In the genomic region with DNA sequence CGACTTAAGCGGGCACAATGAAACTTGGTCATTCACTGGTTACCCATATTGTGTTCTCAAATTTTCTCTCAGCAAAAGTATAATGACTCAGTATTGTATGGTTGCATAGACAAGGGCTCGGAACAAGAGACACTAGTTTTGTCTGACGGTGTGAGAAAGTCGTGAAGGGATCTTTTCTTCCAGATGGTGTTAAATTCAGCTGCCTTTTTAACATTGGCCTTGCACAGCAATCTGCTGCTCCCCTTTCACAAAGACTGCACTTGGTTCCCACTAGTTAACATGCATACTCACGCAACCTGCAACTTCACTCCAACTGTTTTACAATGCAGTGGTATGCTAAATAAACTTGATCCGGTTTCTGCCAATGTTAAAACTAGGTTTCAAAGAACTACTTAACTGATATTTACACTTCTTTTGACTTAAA, we compare ENCODE assay signal across 1 cellular context.
TF ChIP-seq lines count a peak whose summit lies in the region.

No MANE protein-coding gene starts in this region.

TF ChIP-seq in WTC11, 78 proteins besides CTCF, POLR2A, EP300 and RAD21 (continued from another document):
- TF ChIP-seq, protein P1, sequence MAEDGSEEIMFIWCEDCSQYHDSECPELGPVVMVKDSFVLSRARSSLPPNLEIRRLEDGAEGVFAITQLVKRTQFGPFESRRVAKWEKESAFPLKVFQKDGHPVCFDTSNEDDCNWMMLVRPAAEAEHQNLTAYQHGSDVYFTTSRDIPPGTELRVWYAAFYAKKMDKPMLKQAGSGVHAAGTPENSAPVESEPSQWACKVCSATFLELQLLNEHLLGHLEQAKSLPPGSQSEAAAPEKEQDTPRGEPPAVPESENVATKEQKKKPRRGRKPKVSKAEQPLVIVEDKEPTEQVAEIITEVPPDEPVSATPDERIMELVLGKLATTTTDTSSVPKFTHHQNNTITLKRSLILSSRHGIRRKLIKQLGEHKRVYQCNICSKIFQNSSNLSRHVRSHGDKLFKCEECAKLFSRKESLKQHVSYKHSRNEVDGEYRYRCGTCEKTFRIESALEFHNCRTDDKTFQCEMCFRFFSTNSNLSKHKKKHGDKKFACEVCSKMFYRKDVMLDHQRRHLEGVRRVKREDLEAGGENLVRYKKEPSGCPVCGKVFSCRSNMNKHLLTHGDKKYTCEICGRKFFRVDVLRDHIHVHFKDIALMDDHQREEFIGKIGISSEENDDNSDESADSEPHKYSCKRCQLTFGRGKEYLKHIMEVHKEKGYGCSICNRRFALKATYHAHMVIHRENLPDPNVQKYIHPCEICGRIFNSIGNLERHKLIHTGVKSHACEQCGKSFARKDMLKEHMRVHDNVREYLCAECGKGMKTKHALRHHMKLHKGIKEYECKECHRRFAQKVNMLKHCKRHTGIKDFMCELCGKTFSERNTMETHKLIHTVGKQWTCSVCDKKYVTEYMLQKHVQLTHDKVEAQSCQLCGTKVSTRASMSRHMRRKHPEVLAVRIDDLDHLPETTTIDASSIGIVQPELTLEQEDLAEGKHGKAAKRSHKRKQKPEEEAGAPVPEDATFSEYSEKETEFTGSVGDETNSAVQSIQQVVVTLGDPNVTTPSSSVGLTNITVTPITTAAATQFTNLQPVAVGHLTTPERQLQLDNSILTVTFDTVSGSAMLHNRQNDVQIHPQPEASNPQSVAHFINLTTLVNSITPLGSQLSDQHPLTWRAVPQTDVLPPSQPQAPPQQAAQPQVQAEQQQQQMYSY (CRISPR knock-in tag; IDR thresholded peaks at IDR 0.05): no peak
- TF ChIP-seq ZNF396 (CRISPR knock-in tag; IDR thresholded peaks at IDR 0.05; ENCODE audit: borderline replicate concordance) (no peak), SMAD3 (CRISPR knock-in tag; IDR thresholded peaks at IDR 0.05; ENCODE audit: borderline replicate concordance) (no peak), GTF2I (CRISPR knock-in tag; conservative IDR thresholded peaks at IDR 0.05) (no peak), RELA (CRISPR knock-in tag; IDR thresholded peaks at IDR 0.05; ENCODE audit: borderline replicate concordance) (no peak), TP53 (CRISPR knock-in tag; IDR thresholded peaks at IDR 0.05) (no peak)
- TF ChIP-seq, protein P2, sequence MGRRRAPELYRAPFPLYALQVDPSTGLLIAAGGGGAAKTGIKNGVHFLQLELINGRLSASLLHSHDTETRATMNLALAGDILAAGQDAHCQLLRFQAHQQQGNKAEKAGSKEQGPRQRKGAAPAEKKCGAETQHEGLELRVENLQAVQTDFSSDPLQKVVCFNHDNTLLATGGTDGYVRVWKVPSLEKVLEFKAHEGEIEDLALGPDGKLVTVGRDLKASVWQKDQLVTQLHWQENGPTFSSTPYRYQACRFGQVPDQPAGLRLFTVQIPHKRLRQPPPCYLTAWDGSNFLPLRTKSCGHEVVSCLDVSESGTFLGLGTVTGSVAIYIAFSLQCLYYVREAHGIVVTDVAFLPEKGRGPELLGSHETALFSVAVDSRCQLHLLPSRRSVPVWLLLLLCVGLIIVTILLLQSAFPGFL (CRISPR knock-in tag; IDR thresholded peaks at IDR 0.05; ENCODE audit: borderline replicate concordance): no peak
- TF ChIP-seq, protein P3, sequence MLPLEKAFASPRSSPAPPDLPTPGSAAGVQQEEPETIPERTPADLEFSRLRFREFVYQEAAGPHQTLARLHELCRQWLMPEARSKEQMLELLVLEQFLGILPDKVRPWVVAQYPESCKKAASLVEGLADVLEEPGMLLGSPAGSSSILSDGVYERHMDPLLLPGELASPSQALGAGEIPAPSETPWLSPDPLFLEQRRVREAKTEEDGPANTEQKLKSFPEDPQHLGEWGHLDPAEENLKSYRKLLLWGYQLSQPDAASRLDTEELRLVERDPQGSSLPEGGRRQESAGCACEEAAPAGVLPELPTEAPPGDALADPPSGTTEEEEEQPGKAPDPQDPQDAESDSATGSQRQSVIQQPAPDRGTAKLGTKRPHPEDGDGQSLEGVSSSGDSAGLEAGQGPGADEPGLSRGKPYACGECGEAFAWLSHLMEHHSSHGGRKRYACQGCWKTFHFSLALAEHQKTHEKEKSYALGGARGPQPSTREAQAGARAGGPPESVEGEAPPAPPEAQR (CRISPR knock-in tag; IDR thresholded peaks at IDR 0.05): no peak
- TF ChIP-seq, protein P4, sequence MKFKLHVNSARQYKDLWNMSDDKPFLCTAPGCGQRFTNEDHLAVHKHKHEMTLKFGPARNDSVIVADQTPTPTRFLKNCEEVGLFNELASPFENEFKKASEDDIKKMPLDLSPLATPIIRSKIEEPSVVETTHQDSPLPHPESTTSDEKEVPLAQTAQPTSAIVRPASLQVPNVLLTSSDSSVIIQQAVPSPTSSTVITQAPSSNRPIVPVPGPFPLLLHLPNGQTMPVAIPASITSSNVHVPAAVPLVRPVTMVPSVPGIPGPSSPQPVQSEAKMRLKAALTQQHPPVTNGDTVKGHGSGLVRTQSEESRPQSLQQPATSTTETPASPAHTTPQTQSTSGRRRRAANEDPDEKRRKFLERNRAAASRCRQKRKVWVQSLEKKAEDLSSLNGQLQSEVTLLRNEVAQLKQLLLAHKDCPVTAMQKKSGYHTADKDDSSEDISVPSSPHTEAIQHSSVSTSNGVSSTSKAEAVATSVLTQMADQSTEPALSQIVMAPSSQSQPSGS (CRISPR knock-in tag; IDR thresholded peaks at IDR 0.05; ENCODE audit: borderline replicate concordance, low read depth): no peak
- TF ChIP-seq, protein P5, sequence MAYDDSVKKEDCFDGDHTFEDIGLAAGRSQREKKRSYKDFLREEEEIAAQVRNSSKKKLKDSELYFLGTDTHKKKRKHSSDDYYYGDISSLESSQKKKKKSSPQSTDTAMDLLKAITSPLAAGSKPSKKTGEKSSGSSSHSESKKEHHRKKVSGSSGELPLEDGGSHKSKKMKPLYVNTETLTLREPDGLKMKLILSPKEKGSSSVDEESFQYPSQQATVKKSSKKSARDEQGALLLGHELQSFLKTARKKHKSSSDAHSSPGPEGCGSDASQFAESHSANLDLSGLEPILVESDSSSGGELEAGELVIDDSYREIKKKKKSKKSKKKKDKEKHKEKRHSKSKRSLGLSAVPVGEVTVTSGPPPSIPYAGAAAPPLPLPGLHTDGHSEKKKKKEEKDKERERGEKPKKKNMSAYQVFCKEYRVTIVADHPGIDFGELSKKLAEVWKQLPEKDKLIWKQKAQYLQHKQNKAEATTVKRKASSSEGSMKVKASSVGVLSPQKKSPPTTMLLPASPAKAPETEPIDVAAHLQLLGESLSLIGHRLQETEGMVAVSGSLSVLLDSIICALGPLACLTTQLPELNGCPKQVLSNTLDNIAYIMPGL (CRISPR knock-in tag; IDR thresholded peaks at IDR 0.05): no peak
- TF ChIP-seq, protein P6, sequence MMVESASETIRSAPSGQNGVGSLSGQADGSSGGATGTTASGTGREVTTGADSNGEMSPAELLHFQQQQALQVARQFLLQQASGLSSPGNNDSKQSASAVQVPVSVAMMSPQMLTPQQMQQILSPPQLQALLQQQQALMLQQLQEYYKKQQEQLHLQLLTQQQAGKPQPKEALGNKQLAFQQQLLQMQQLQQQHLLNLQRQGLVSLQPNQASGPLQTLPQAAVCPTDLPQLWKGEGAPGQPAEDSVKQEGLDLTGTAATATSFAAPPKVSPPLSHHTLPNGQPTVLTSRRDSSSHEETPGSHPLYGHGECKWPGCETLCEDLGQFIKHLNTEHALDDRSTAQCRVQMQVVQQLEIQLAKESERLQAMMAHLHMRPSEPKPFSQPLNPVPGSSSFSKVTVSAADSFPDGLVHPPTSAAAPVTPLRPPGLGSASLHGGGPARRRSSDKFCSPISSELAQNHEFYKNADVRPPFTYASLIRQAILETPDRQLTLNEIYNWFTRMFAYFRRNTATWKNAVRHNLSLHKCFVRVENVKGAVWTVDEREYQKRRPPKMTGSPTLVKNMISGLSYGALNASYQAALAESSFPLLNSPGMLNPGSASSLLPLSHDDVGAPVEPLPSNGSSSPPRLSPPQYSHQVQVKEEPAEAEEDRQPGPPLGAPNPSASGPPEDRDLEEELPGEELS (CRISPR knock-in tag; IDR thresholded peaks at IDR 0.05): no peak
